In the genomic region with DNA sequence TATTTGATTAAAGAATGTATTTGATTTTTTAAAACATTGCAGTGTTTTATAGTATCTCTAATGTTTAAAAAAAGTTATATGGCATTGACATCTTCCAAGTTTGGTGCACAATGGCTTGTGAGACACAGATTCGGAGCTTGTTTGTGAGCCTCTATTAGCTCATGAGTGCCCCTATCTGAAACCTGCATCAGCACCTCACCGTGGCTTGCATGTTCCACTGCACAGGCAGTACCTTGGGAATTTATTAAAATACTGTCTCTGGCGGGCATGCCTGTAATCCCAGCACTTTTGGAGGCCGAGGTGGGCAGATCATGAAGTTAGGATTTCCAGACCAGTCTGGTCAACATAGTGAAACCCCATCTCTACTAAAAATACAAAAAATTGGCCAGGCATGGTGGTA, we compare ENCODE assay signal across 19 cellular contexts. TPM values are rescaled to one million over a fixed set of nuclear protein-coding genes. Genes with fewer than 3 reads are reported as not detected.
DNase-seq lines count a peak whose midpoint lies in the region; ATAC-seq and TF ChIP-seq lines count a peak whose summit lies in the region.
"Had no signal": no experiment of that assay in that cellular context is flagged by ENCODE, and none has a peak within 500 bp of the region (broad histone marks: within the 10 kb centered on the region; RNA-seq: fewer than 3 reads in every experiment).

No MANE protein-coding gene starts in this region.

- H3K4me1 Mint-ChIP-seq in activated CD8-positive, alpha-beta T cell treated with anti-CD3 and anti-CD28 coated beads, Interleukin-2, amount 10 ng/mL, durations not matched to agents 7 days and 5 days (ENCODE audit: low read depth), result peaks cover 8% of the 10 kb centered on the region

- no peak overlapping the region for H3K4me2 ChIP-seq in SK-N-SH

- H3K9ac ChIP-seq in SK-N-SH, result no peak overlapping the region

- H3K4me3 ChIP-seq in HAP-1, result no peak overlapping the region
- no peak overlapping the region for H3K4me3 ChIP-seq in SK-N-SH (ENCODE audit: low read depth in 2 of 2, low read length in 1 of 2)
- no peak overlapping the region for H3K4me3 ChIP-seq in kidney epithelial cell (ENCODE audit: low read depth, low read length)
- H3K4me3 ChIP-seq in tibial nerve, result no peak overlapping the region
- H3K4me3 ChIP-seq: skin epidermis had no signal

- peak; percentile 44 to 46 for DNase-seq in HAP-1 (ENCODE audit: low spot score in 2 of 2)
- no peak for DNase-seq in SK-N-SH
- no peak for DNase-seq in kidney epithelial cell (ENCODE audit: low read depth)
- DNase-seq in NOMO-1 treated with dmso at 0.1 percent for 144 hours (lab: John Stamatoyannopoulos, UW; ENCODE audit: unreplicated experiment), result no peak
- DNase-seq in GM19240 (ENCODE audit: insufficient read length, low spot score), result no peak
- no peak for DNase-seq in tibial nerve (ENCODE audit: low spot score in 2 of 2)
- no peak for DNase-seq in activated CD8-positive, alpha-beta T cell treated with anti-CD3 and anti-CD28 coated beads, Interleukin-2, amount 10 ng/mL, durations not matched to agents 7 days and 5 days
- DNase-seq: activated T-cell treated with anti-CD3 and anti-CD28 coated beads, Interleukin-2, amount 50 U/mL, for 4 hours; central memory CD4-positive, alpha-beta T cell; DMS79; NCI-H1694 treated with DMSO at 0.1 percent for 48 hours; NCI-H526 treated with DMSO at 0.1 percent for 48 hours; stimulated activated naive CD4-positive, alpha-beta T cell had no signal

- peaks cover 7% of the 10 kb centered on the region for H3K27me3 Mint-ChIP-seq in activated CD8-positive, alpha-beta T cell treated with anti-CD3 and anti-CD28 coated beads, Interleukin-2, amount 10 ng/mL, durations not matched to agents 7 days and 5 days (ENCODE audit: low read depth)

- H3K9me3 Mint-ChIP-seq in activated CD8-positive, alpha-beta T cell treated with anti-CD3 and anti-CD28 coated beads, Interleukin-2, amount 10 ng/mL, durations not matched to agents 7 days and 5 days (ENCODE audit: insufficient read depth), result no peaks in the 10 kb centered on the region
- H3K9me3 Mint-ChIP-seq: activated T-cell treated with anti-CD3 and anti-CD28 coated beads, Interleukin-2, amount 50 U/mL, for 4 hours had no signal

- WGBS in SK-N-SH (ENCODE audit: low lambda C conversion rate), result 10% methylated on average over 4 of the region's 4 CpGs
- WGBS in tibial nerve, 2 donors, result 74 to 79% methylated on average over 4 of the region's 4 CpGs

- H4K20me1 ChIP-seq in SK-N-SH (ENCODE audit: insufficient read depth), result no peaks in the 10 kb centered on the region

- TF ChIP-seq RAD21 in SK-N-SH (IDR thresholded peaks at IDR 0.05; ENCODE audit: low read length), result no peak

- H3K9me3 ChIP-seq in HAP-1 (no peaks in the 10 kb centered on the region), SK-N-SH (no peaks in the 10 kb centered on the region), tibial nerve (no peaks in the 10 kb centered on the region)

- H3K27ac ChIP-seq in C4-2B (no peak overlapping the region), SK-N-SH (ENCODE audit: low read depth in 2 of 2, low read length in 1 of 2) (no peak overlapping the region), tibial nerve (no peak overlapping the region)
- H3K27ac ChIP-seq: skin epidermis had no signal

- no peak for ATAC-seq in activated CD8-positive, alpha-beta T cell treated with anti-CD3 and anti-CD28 coated beads, Interleukin-2, amount 10 ng/mL, durations not matched to agents 7 days and 5 days
- ATAC-seq: activated T-cell treated with anti-CD3 and anti-CD28 coated beads, Interleukin-2, amount 50 U/mL, for 4 hours; Right ventricle myocardium inferior had no signal

- no peak overlapping the region for H3K27ac Mint-ChIP-seq in activated CD8-positive, alpha-beta T cell treated with anti-CD3 and anti-CD28 coated beads, Interleukin-2, amount 10 ng/mL, durations not matched to agents 7 days and 5 days

- H3K36me3 Mint-ChIP-seq in activated CD8-positive, alpha-beta T cell treated with anti-CD3 and anti-CD28 coated beads, Interleukin-2, amount 10 ng/mL, durations not matched to agents 7 days and 5 days (ENCODE audit: low read depth), result no peaks in the 10 kb centered on the region

- H3K36me3 ChIP-seq in HAP-1 (replicated peaks) (no peaks in the 10 kb centered on the region), SK-N-SH (replicated peaks in 1 of 2; ENCODE audit: control insufficient read depth in 1 of 2, insufficient read depth in 2 of 2, low read length in 1 of 2) (no peaks in the 10 kb centered on the region), kidney epithelial cell (ENCODE audit: control insufficient read depth, insufficient read depth, low read length) (no peaks in the 10 kb centered on the region), tibial nerve (no peaks in the 10 kb centered on the region)

- H3F3A ChIP-seq in SK-N-SH (replicated peaks; ENCODE audit: insufficient read depth), result no peaks in the 10 kb centered on the region

- no peaks in the 10 kb centered on the region for H3K9me2 ChIP-seq in SK-N-SH

- no peak overlapping the region for H3K4me3 Mint-ChIP-seq in activated CD8-positive, alpha-beta T cell treated with anti-CD3 and anti-CD28 coated beads, Interleukin-2, amount 10 ng/mL, durations not matched to agents 7 days and 5 days
- H3K4me3 Mint-ChIP-seq: activated T-cell treated with anti-CD3 and anti-CD28 coated beads, Interleukin-2, amount 50 U/mL, for 4 hours had no signal

- in situ Hi-C loops in HAP-1 (cut with MboI; ENCODE audit: low sequenced_read_pairs), result no loop called here

- no peaks in the 10 kb centered on the region for H3K27me3 ChIP-seq in HAP-1 (ENCODE audit: low read depth)
- no peaks in the 10 kb centered on the region; the same call in 1 of the 2 replicates for H3K27me3 ChIP-seq in SK-N-SH (ENCODE audit: insufficient read depth)
- no peaks in the 10 kb centered on the region for H3K27me3 ChIP-seq in kidney epithelial cell (ENCODE audit: control insufficient read depth, insufficient read depth, low read length)
- no peaks in the 10 kb centered on the region for H3K27me3 ChIP-seq in tibial nerve

- TF ChIP-seq POLR2A in tibial nerve (IDR thresholded peaks at IDR 0.05), result no peak

- CTCF ChIA-PET in SK-N-SH (lab: Yijun Ruan, JAX), result interaction anchor here (0.6 to 3.4 kb wide), 6 partner anchors 12 to 390 kb away, joined by 3 to 14 read pairs (median 4); no protein-coding TSS in a partner anchor
- CTCF ChIA-PET in activated CD8-positive, alpha-beta T cell treated with anti-CD3 and anti-CD28 coated beads, Interleukin-2, amount 10 ng/mL, durations not matched to agents 7 days and 5 days (lab: Charles Lee), result interaction anchor here (1.3 kb wide), 1 partner anchor 135 kb away, joined by 3 read pairs; no protein-coding TSS in a partner anchor

- TF ChIP-seq EP300 in SK-N-SH (IDR thresholded peaks at IDR 0.05; ENCODE audit: borderline replicate concordance in 1 of 2, low read depth in 1 of 2, low read length in 1 of 2) (no peak), tibial nerve (IDR thresholded peaks at IDR 0.05) (no peak)

- TF ChIP-seq CTCF in C4-2B (conservative IDR thresholded peaks at IDR 0.05) (peak; percentile 23; the same call in 1 of the 2 replicates), SK-N-SH (IDR thresholded peaks at IDR 0.05) (peak; percentile 30; the same call in 1 of the 2 replicates), kidney epithelial cell (IDR thresholded peaks at IDR 0.05; ENCODE audit: insufficient read depth, low read length, poor library complexity, severe bottlenecking) (peak; percentile 20), tibial nerve (IDR thresholded peaks at IDR 0.05) (no peak)

- POLR2A ChIA-PET in SK-N-SH (lab: Yijun Ruan, JAX), result no interaction called here
- POLR2A ChIA-PET in activated CD8-positive, alpha-beta T cell treated with anti-CD3 and anti-CD28 coated beads, Interleukin-2, amount 10 ng/mL, durations not matched to agents 7 days and 5 days (lab: Charles Lee), result no interaction called here

- H3K79me2 ChIP-seq in SK-N-SH (ENCODE audit: insufficient read depth), result no peaks in the 10 kb centered on the region

- H3K4me1 ChIP-seq in HAP-1 (no peaks in the 10 kb centered on the region), SK-N-SH (ENCODE audit: control insufficient read depth in 1 of 2, insufficient read depth in 2 of 2, low read depth in 1 of 2, low read length in 1 of 2) (no peaks in the 10 kb centered on the region), tibial nerve (no peaks in the 10 kb centered on the region)

- no peak overlapping the region for H2AFZ ChIP-seq in SK-N-SH (ENCODE audit: low read depth)

TF ChIP-seq in SK-N-SH, 30 proteins besides CTCF, POLR2A, EP300 and RAD21 (continues in another document):
- TF ChIP-seq RFX5 (IDR thresholded peaks at IDR 0.05; ENCODE audit: low read length) (no peak), NFIC (IDR thresholded peaks at IDR 0.05; ENCODE audit: borderline replicate concordance) (no peak), CHD2 (IDR thresholded peaks at IDR 0.05; ENCODE audit: low read length, partially characterized antibody) (no peak), TEAD4 (IDR thresholded peaks at IDR 0.05; ENCODE audit: borderline replicate concordance, insufficient read depth) (no peak), NRF1 (IDR thresholded peaks at IDR 0.05; ENCODE audit: low read depth, low read length) (no peak)
- TF ChIP-seq, protein P1, sequence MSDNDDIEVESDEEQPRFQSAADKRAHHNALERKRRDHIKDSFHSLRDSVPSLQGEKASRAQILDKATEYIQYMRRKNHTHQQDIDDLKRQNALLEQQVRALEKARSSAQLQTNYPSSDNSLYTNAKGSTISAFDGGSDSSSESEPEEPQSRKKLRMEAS (IDR thresholded peaks at IDR 0.05; ENCODE audit: low read depth), result no peak

RNA-seq across cellular contexts. Expression of gene RTP2, which starts 6.8 kb away (rescaled TPM):
- 0.07 TPM in 1 of 2 replicates, not detected in the other for polyA plus RNA-seq in SK-N-SH (2012; rRNA removed)
- polyA plus RNA-seq in SK-N-SH (2012; cell fraction: cytosol; rRNA removed), result not detected in 2 replicates
- not detected in 2 replicates for polyA plus RNA-seq in SK-N-SH (2012; cell fraction: nucleus; rRNA removed)
- not detected in 2 replicates for total RNA-seq in kidney epithelial cell
- not detected for total RNA-seq in tibial nerve
- not detected for total RNA-seq in activated CD8-positive, alpha-beta T cell treated with anti-CD3 and anti-CD28 coated beads, Interleukin-2, amount 10 ng/mL, durations not matched to agents 7 days and 5 days
- total RNA-seq: activated T-cell treated with anti-CD3 and anti-CD28 coated beads, Interleukin-2, amount 50 U/mL, for 4 hours; mononuclear cell; Right ventricle myocardium inferior; T-helper 2 cell treated with Interferon-gamma antibody and Interleukin-4, amounts not matched to agents 100 ng/mL and 5 ng/mL, for 36 hours; ureter had no signal

RNA-seq across cellular contexts. Expression of gene BCL6, which starts 36.1 kb away (rescaled TPM):
- polyA plus RNA-seq in SK-N-SH (2012; rRNA removed), result 13.8 and 14.0 TPM in 2 replicates
- 6.0 and 7.6 TPM in 2 replicates for polyA plus RNA-seq in SK-N-SH (2012; cell fraction: cytosol; rRNA removed)
- polyA plus RNA-seq in SK-N-SH (2012; cell fraction: nucleus; rRNA removed), result 71.7 and 72.8 TPM in 2 replicates
- total RNA-seq in kidney epithelial cell (5.8 and 8.9 TPM in 2 replicates), tibial nerve (100 to 1,000 TPM; 272 to 500 (median 305) TPM)
- total RNA-seq in activated CD8-positive, alpha-beta T cell treated with anti-CD3 and anti-CD28 coated beads, Interleukin-2, amount 10 ng/mL, durations not matched to agents 7 days and 5 days, result 10 to 100 TPM; 11.8 to 12.6 TPM

RNA-seq across cellular contexts. Expression of gene SST, which starts 39.0 kb away (rescaled TPM):
- polyA plus RNA-seq in SK-N-SH (2012; rRNA removed), result not detected in 2 replicates
- polyA plus RNA-seq in SK-N-SH (2012; cell fraction: cytosol; rRNA removed), result not detected in 2 replicates
- not detected in 2 replicates for polyA plus RNA-seq in SK-N-SH (2012; cell fraction: nucleus; rRNA removed)
- total RNA-seq in kidney epithelial cell (not detected in 2 replicates), tibial nerve (not detected)
- not detected for total RNA-seq in activated CD8-positive, alpha-beta T cell treated with anti-CD3 and anti-CD28 coated beads, Interleukin-2, amount 10 ng/mL, durations not matched to agents 7 days and 5 days
- total RNA-seq: activated T-cell treated with anti-CD3 and anti-CD28 coated beads, Interleukin-2, amount 50 U/mL, for 4 hours; mononuclear cell; Right ventricle myocardium inferior; T-helper 2 cell treated with Interferon-gamma antibody and Interleukin-4, amounts not matched to agents 100 ng/mL and 5 ng/mL, for 36 hours had no signal

Comparison
In these comparisons a context has a peak if more than half of its experiments do, and no peak if none do; other contexts are left out.
1. CTCF ChIP-seq: peak in C4-2B (single experiment), SK-N-SH (single experiment) and kidney epithelial cell (single experiment); none in tibial nerve (0 of 5).
2. DNase-seq: peak in HAP-1 (2 of 2); none in SK-N-SH (single experiment), kidney epithelial cell (single experiment), NOMO-1 treated with dmso at 0.1 percent for 144 hours (single experiment), GM19240 (single experiment), tibial nerve (0 of 2) and activated CD8-positive, alpha-beta T cell treated with anti-CD3 and anti-CD28 coated beads, Interleukin-2, amount 10 ng/mL, durations not matched to agents 7 days and 5 days (single experiment).
3. RNA of gene BCL6, which starts 36.1 kb away (total RNA-seq): 272 to 500 TPM in tibial nerve; 11.8 to 12.6 TPM in activated CD8-positive, alpha-beta T cell treated with anti-CD3 and anti-CD28 coated beads, Interleukin-2, amount 10 ng/mL, durations not matched to agents 7 days and 5 days and 5.8 to 8.9 TPM in kidney epithelial cell; every median in the first group is over 10 times any median in the second.